20 cellular contexts compared by ENCODE assay signal in genomic region chr2:226738191-226738820, GRCh38.
DNase-seq lines count a peak whose midpoint lies in the region; ATAC-seq and TF ChIP-seq lines count a peak whose summit lies in the region.
"Had no signal": no experiment of that assay in that cellular context is flagged by ENCODE, and none has a peak within 500 bp of the region (broad histone marks: within the 10 kb centered on the region; RNA-seq: fewer than 3 reads in every experiment).

No MANE protein-coding gene starts in this region.

- no peaks in the 10 kb centered on the region for H4K20me1 ChIP-seq in hepatocyte (ENCODE audit: insufficient read depth, poor library complexity, severe bottlenecking)

- H3K36me3 ChIP-seq in SJSA1 (peaks cover 28% of the 10 kb centered on the region), hepatocyte (replicated peaks; ENCODE audit: insufficient read depth, low read depth) (no peaks in the 10 kb centered on the region), sigmoid colon (peaks cover 0 to 12% (median 2%) of the 10 kb centered on the region in 4 donors)

- no peak for TF ChIP-seq EP300 in sigmoid colon (IDR thresholded peaks at IDR 0.05)

- peaks cover 55% of the 10 kb centered on the region for H3K79me2 ChIP-seq in hepatocyte

- CTCF ChIA-PET in Calu3 (lab: Charles Lee): no interaction called here

- ATAC-seq in HG02623 (IDR thresholded peaks at IDR 0.05; ENCODE audit: unreplicated experiment) (no peak), HG03045 (IDR thresholded peaks at IDR 0.05; ENCODE audit: unreplicated experiment) (no peak)
- ATAC-seq: natural killer cell treated with Interleukin-12 subunit alpha and Interleukin-12 subunit beta and Interleukin-15 and Interleukin-18, amount 100 ng/mL, for 72 hours had no signal

- H3K36me3 Mint-ChIP-seq in Calu3 (ENCODE audit: insufficient read depth, unreplicated experiment): no peaks in the 10 kb centered on the region
- H3K36me3 Mint-ChIP-seq: memory B cell; natural killer cell treated with Interleukin-12 subunit alpha and Interleukin-12 subunit beta and Interleukin-15 and Interleukin-18, amount 100 ng/mL, for 72 hours had no signal

- H3K4me1 Mint-ChIP-seq in Calu3 (ENCODE audit: low read depth, unreplicated experiment): peaks cover 48% of the 10 kb centered on the region
- H3K4me1 Mint-ChIP-seq: memory B cell had no signal

- peaks cover 52% of the 10 kb centered on the region for H3K4me1 ChIP-seq in SJSA1 (replicated peaks)
- peaks cover 51% of the 10 kb centered on the region for H3K4me1 ChIP-seq in hepatocyte (ENCODE audit: insufficient read depth)
- peaks cover 0 to 54% (median 50%) of the 10 kb centered on the region in 4 donors for H3K4me1 ChIP-seq in sigmoid colon

- H3K27me3 ChIP-seq in SJSA1 (replicated peaks): no peaks in the 10 kb centered on the region
- no peaks in the 10 kb centered on the region for H3K27me3 ChIP-seq in hepatocyte
- no peaks in the 10 kb centered on the region for H3K27me3 ChIP-seq in sigmoid colon

- no peak for TF ChIP-seq POLR2A in sigmoid colon (IDR thresholded peaks at IDR 0.05)

- intact Hi-C loops in Calu3 (cut with micrococcal nuclease; ENCODE audit: unreplicated experiment) (no loop called here), sigmoid colon (cut with DNase I) (no loop called here)

- no peaks in the 10 kb centered on the region for H3K27me3 Mint-ChIP-seq in Calu3 (ENCODE audit: unreplicated experiment)
- H3K27me3 Mint-ChIP-seq: activated CD4-positive, alpha-beta memory T cell treated with anti-CD3 and anti-CD28 coated beads, Interleukin-2, amount 10 ng/mL, durations not matched to agents 7 days and 5 days; memory B cell; progenitor cell of endocrine pancreas had no signal

- TF ChIP-seq CTCF in Calu3 (IDR thresholded peaks at IDR 0.05; ENCODE audit: unreplicated experiment) (no peak), hepatocyte (IDR thresholded peaks at IDR 0.05; ENCODE audit: poor library complexity) (no peak), sigmoid colon (IDR thresholded peaks at IDR 0.05) (no peak)

- DNase-seq in Calu3: no peak
- peak in 1 of 2 experiments; percentile 42 for DNase-seq in SJSA1 (ENCODE audit: low read depth in 1 of 2, low spot score in 2 of 2)
- DNase-seq in hepatocyte (ENCODE audit: low spot score): no peak
- DNase-seq in sigmoid colon: no peak
- no peak for DNase-seq in NCI-H82 (lab: John Stamatoyannopoulos, UW)
- DNase-seq: activated CD4-positive, alpha-beta memory T cell treated with anti-CD3 and anti-CD28 coated beads, Interleukin-2, amount 10 ng/mL, durations not matched to agents 7 days and 5 days; amniotic stem cell; DND-41; effector memory CD4-positive, alpha-beta T cell; KG1; NCI-H1092; NCI-H2081; SHP77; stimulated activated CD4-positive, alpha-beta T cell treated with anti-CD3 and anti-CD28 coated beads, Interleukin-12 subunit alpha, Interleukin-12 subunit beta, amount 100 ng/mL, for 4 hours; T-helper 1 cell had no signal

- H3K27ac Mint-ChIP-seq in Calu3 (ENCODE audit: unreplicated experiment): peak overlapping the region; percentile 38
- H3K27ac Mint-ChIP-seq: activated CD4-positive, alpha-beta memory T cell treated with anti-CD3 and anti-CD28 coated beads, Interleukin-2, amount 10 ng/mL, durations not matched to agents 7 days and 5 days; memory B cell; natural killer cell treated with Interleukin-12 subunit alpha and Interleukin-12 subunit beta and Interleukin-15 and Interleukin-18, amount 100 ng/mL, for 72 hours; progenitor cell of endocrine pancreas had no signal

- no peaks in the 10 kb centered on the region for H3K9me2 ChIP-seq in hepatocyte (replicated peaks; ENCODE audit: insufficient read depth)

- H2AFZ ChIP-seq in hepatocyte: no peak overlapping the region

- no TSS peak for BruUV-seq in Calu3 (replicated peaks; lab: Mats Ljungman, UMichigan)

- H3K9me3 ChIP-seq in SJSA1 (replicated peaks): no peaks in the 10 kb centered on the region
- H3K9me3 ChIP-seq in hepatocyte (ENCODE audit: low read depth): no peaks in the 10 kb centered on the region
- no peaks in the 10 kb centered on the region for H3K9me3 ChIP-seq in sigmoid colon

- H3K27ac ChIP-seq in SJSA1: peak overlapping the region; percentile 50
- peak overlapping the region; percentile 81 for H3K27ac ChIP-seq in hepatocyte
- peak overlapping the region in 3 of 4 donors; percentile 19 to 77 (median 76) for H3K27ac ChIP-seq in sigmoid colon

- H3K9me3 Mint-ChIP-seq in Calu3 (ENCODE audit: low read depth, unreplicated experiment): no peaks in the 10 kb centered on the region
- H3K9me3 Mint-ChIP-seq: memory B cell; natural killer cell treated with Interleukin-12 subunit alpha and Interleukin-12 subunit beta and Interleukin-15 and Interleukin-18, amount 100 ng/mL, for 72 hours had no signal

- H3K4me3 Mint-ChIP-seq in Calu3 (ENCODE audit: low read depth, unreplicated experiment): no peak overlapping the region
- H3K4me3 Mint-ChIP-seq: activated CD4-positive, alpha-beta memory T cell treated with anti-CD3 and anti-CD28 coated beads, Interleukin-2, amount 10 ng/mL, durations not matched to agents 7 days and 5 days; memory B cell; natural killer cell treated with Interleukin-12 subunit alpha and Interleukin-12 subunit beta and Interleukin-15 and Interleukin-18, amount 100 ng/mL, for 72 hours had no signal

- H3K4me2 ChIP-seq in hepatocyte: peak overlapping the region; percentile 35

- H3K4me3 ChIP-seq in SJSA1 (no peak overlapping the region), hepatocyte (no peak overlapping the region), sigmoid colon (no peak overlapping the region)

- 84% methylated on average over 8 of the region's 8 CpGs for WGBS in hepatocyte (ENCODE audit: low lambda C conversion rate, missing lambda C conversion rate)
- 81 to 88% methylated on average over 8 of the region's 8 CpGs for WGBS in sigmoid colon, 2 donors
